17 cellular contexts compared by ENCODE assay signal in the genomic region with DNA sequence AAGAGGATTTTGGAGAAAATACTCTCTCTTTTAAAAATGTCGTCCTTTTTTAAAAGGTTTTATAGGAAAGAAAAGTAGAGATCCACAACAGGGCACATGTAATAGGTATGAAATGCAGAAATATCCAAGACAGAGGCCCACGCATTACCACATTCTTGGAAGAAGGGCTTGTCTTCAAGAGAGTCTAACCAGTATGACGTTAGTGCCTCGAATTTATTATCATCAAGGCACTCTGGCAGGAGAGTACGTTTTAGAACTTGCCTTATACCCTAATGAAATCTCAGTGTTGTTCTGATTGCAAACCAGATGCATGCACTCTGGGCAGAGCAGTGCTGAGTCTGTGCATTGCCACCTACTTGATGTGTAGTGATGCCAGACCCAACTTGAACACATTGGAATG.
"Had no signal": no experiment of that assay in that cellular context is flagged by ENCODE, and none has a peak within 500 bp of the region (broad histone marks: within the 10 kb centered on the region; RNA-seq: fewer than 3 reads in every experiment).

No MANE protein-coding gene starts in this region.

- H3K36me3 ChIP-seq: heart left ventricle, left lung, lower lobe of right lung, suprapubic skin, thyroid gland had no signal

- H3K9me3 ChIP-seq: heart left ventricle, left lung, lower lobe of right lung, psoas muscle, suprapubic skin, thyroid gland had no signal

- H3K4me3 ChIP-seq: heart left ventricle, left lung, lower lobe of right lung, psoas muscle, smooth muscle cell, suprapubic skin, thyroid gland had no signal

- ATAC-seq: esophagus mucosa; heart left ventricle; left lung; lower lobe of right lung; natural killer cell treated with Interleukin-12 subunit alpha and Interleukin-12 subunit beta and Interleukin-15 and Interleukin-18, amount 100 ng/mL, for 72 hours; psoas muscle; stimulated activated naive CD8-positive, alpha-beta T cell treated with anti-CD3 and anti-CD28 coated beads, Interleukin-15, Interleukin-2, amounts not matched to agents 100 U/mL and 50 U/mL, for 24 hours had no signal

- H3K9me3 Mint-ChIP-seq: memory B cell; mesothelial cell of epicardium; natural killer cell treated with Interleukin-12 subunit alpha and Interleukin-12 subunit beta and Interleukin-15 and Interleukin-18, amount 100 ng/mL, for 72 hours had no signal

- H3K27ac ChIP-seq: left lung, lower lobe of right lung, psoas muscle, suprapubic skin, thyroid gland had no signal

- H3K27ac Mint-ChIP-seq: memory B cell; mesothelial cell of epicardium; natural killer cell treated with Interleukin-12 subunit alpha and Interleukin-12 subunit beta and Interleukin-15 and Interleukin-18, amount 100 ng/mL, for 72 hours had no signal

- H3K4me1 ChIP-seq: heart left ventricle, left lung, lower lobe of right lung had no signal

- H3K4me3 Mint-ChIP-seq: memory B cell; mesothelial cell of epicardium; natural killer cell treated with Interleukin-12 subunit alpha and Interleukin-12 subunit beta and Interleukin-15 and Interleukin-18, amount 100 ng/mL, for 72 hours had no signal

- H3K27me3 ChIP-seq: heart left ventricle, suprapubic skin, thyroid gland had no signal

- H3K36me3 Mint-ChIP-seq: memory B cell; mesothelial cell of epicardium; natural killer cell treated with Interleukin-12 subunit alpha and Interleukin-12 subunit beta and Interleukin-15 and Interleukin-18, amount 100 ng/mL, for 72 hours had no signal

- H3K4me1 Mint-ChIP-seq: memory B cell had no signal

- DNase-seq: central memory CD4-positive, alpha-beta T cell; cortex of kidney; effector memory CD4-positive, alpha-beta T cell; heart left ventricle; hypothalamus; left lung; lower lobe of right lung; psoas muscle; stimulated activated CD4-positive, alpha-beta T cell treated with anti-CD3 and anti-CD28 coated beads, Interleukin-2, amount 100 ng/mL, for 48 hours; stimulated activated naive CD8-positive, alpha-beta T cell treated with anti-CD3 and anti-CD28 coated beads, Interleukin-15, Interleukin-2, amounts not matched to agents 100 U/mL and 50 U/mL, for 24 hours; thyroid gland had no signal

- H3K4me2 ChIP-seq: smooth muscle cell had no signal
